ENCODE assay signal across 8 cellular contexts in genomic region chr15:24955549-24955929, GRCh38. TPM values are rescaled to one million over a fixed set of nuclear protein-coding genes. Genes with fewer than 3 reads are reported as not detected.
DNase-seq lines count a peak whose midpoint lies in the region; ATAC-seq and TF ChIP-seq lines count a peak whose summit lies in the region.

No MANE protein-coding gene starts in this region.

- WGBS in heart right ventricle, 2 donors, result 47 to 57% methylated on average over 30 of the region's 30 CpGs

- H3K9me3 ChIP-seq in heart right ventricle, result peaks cover 0 to 27% (median 0%) of the 10 kb centered on the region in 11 donors
- H3K9me3 ChIP-seq in gastrocnemius medialis, result no peaks in the 10 kb centered on the region

- H3K27me3 ChIP-seq in heart right ventricle (no peaks in the 10 kb centered on the region), gastrocnemius medialis (no peaks in the 10 kb centered on the region)

- ATAC-seq in heart right ventricle (peak; percentile 9 to 56 (median 32)), gastrocnemius medialis (peak; percentile 31 to 33)

- intact Hi-C loops in heart right ventricle (cut with DNase I), result loop anchor here in 2 of 10 donors (5.0 to 10.0 kb wide), 2 partner anchors 482 to 1129 kb away; partner anchors contain the start of gene UBE3A (in 1 of the 2)
- intact Hi-C loops in gastrocnemius medialis (cut with DNase I; ENCODE audit: low total_unique reads), result loop anchor here (5.0 kb wide), 2 partner anchors 482 to 717 kb away; partner anchors contain the start of gene UBE3A

- no peak for TF ChIP-seq POLR2A in gastrocnemius medialis (IDR thresholded peaks at IDR 0.05)

- no peak for TF ChIP-seq CTCF in heart right ventricle (IDR thresholded peaks at IDR 0.05)
- no peak for TF ChIP-seq CTCF in gastrocnemius medialis (IDR thresholded peaks at IDR 0.05 in 4 of 5, conservative IDR thresholded peaks at IDR 0.05 in 1 of 5)

- DNase-seq in stimulated activated CD4-positive, alpha-beta T cell treated with anti-CD3 and anti-CD28 coated beads, Interleukin-12 subunit alpha, Interleukin-12 subunit beta, amount 100 ng/mL, for 4 hours, result peak; percentile 1
- no peak for DNase-seq in stimulated activated CD4-positive, alpha-beta T cell treated with anti-CD3 and anti-CD28 coated beads, Interleukin-2, amount 100 ng/mL, for 48 hours
- DNase-seq in activated gamma-delta T cell treated with anti-CD3 and anti-CD28 coated beads, Interleukin-2, amount 50 U/mL, for 16 hours (ENCODE audit: low read depth), result peak; percentile 2
- DNase-seq in heart right ventricle (peak; percentile 13 to 30), gastrocnemius medialis (peak in 1 of 2 donors; percentile 23), NCI-H748 treated with DMSO at 0.1 percent for 48 hours (lab: John Stamatoyannopoulos, UW) (no peak), kidney glomerular epithelial cell (lab: John Stamatoyannopoulos, UW) (no peak), islet precursor cell (no peak)

- H3K36me3 ChIP-seq in heart right ventricle (no peaks in the 10 kb centered on the region), gastrocnemius medialis (no peaks in the 10 kb centered on the region)

- H3K27ac ChIP-seq in heart right ventricle (peak overlapping the region; percentile 84 to 95 (median 90)), gastrocnemius medialis (peak overlapping the region; percentile 87 to 96 (median 94))

- H3K4me1 ChIP-seq in heart right ventricle (peaks cover 0 to 5% (median 0%) of the 10 kb centered on the region in 9 donors), gastrocnemius medialis (peaks cover 0 to 4% of the 10 kb centered on the region in 2 donors)

- in situ Hi-C loops in gastrocnemius medialis (cut with MboI; ENCODE audit: low sequenced_read_pairs in 4 of 4), result no loop called here

- H3K4me3 ChIP-seq in heart right ventricle (peak overlapping the region; percentile 33 to 86 (median 71)), gastrocnemius medialis (peak overlapping the region; percentile 72 to 86 (median 82))

RNA-seq across cellular contexts. Expression of gene SNRPN, which starts 0.8 kb away (rescaled TPM):
- total RNA-seq in heart right ventricle, result 100 to 1,000 TPM; 306 to 575 (median 414) TPM
- 100 to 1,000 TPM; 201 to 285 TPM for polyA plus RNA-seq in heart right ventricle
- 100 to 1,000 TPM; 101 to 323 (median 181) TPM for total RNA-seq in gastrocnemius medialis

RNA-seq across cellular contexts. Expression of gene SNURF, which starts 0.8 kb away (rescaled TPM):
- 10 to 100 TPM; 25.9 to 76.6 (median 50.7) TPM for total RNA-seq in heart right ventricle
- polyA plus RNA-seq in heart right ventricle, result 10 to 100 TPM; 11.7 to 18.9 TPM
- 10 to 100 TPM in 1 of 4 donors, 1 to 10 TPM in 3; 3.8 to 16.5 (median 6.0) TPM for total RNA-seq in gastrocnemius medialis

Comparison
In these comparisons a context has a peak if more than half of its experiments do, and no peak if none do; other contexts are left out.
1. DNase-seq: peak in stimulated activated CD4-positive, alpha-beta T cell treated with anti-CD3 and anti-CD28 coated beads, Interleukin-12 subunit alpha, Interleukin-12 subunit beta, amount 100 ng/mL, for 4 hours (single experiment), activated gamma-delta T cell treated with anti-CD3 and anti-CD28 coated beads, Interleukin-2, amount 50 U/mL, for 16 hours (single experiment) and heart right ventricle (2 of 2); none in stimulated activated CD4-positive, alpha-beta T cell treated with anti-CD3 and anti-CD28 coated beads, Interleukin-2, amount 100 ng/mL, for 48 hours (0 of 2), NCI-H748 treated with DMSO at 0.1 percent for 48 hours (single experiment), kidney glomerular epithelial cell (single experiment) and islet precursor cell (single experiment).